Comparison of ENCODE assay signal across 14 cellular contexts in genomic region chr19:43467730-43468129, GRCh38. TPM values are rescaled to one million over a fixed set of nuclear protein-coding genes. Genes with fewer than 3 reads are reported as not detected.
A peak's percentile ranks its signal among the peaks of the same experiment; 100 is the strongest.
DNase-seq lines count a peak whose midpoint lies in the region; ATAC-seq, FAIRE-seq and TF ChIP-seq lines count a peak whose summit lies in the region.
"Had no signal": no experiment of that assay in that cellular context is flagged by ENCODE, and none has a peak within 500 bp of the region (broad histone marks: within the 10 kb centered on the region; RNA-seq: fewer than 3 reads in every experiment).

No MANE protein-coding gene starts in this region.

- no peak overlapping the region for H3K4me2 ChIP-seq in A549

- H3K4me1 ChIP-seq in A549 (peaks cover 15% of the 10 kb centered on the region), SJCRH30 (peaks cover 3% of the 10 kb centered on the region; the same call in 1 of the 2 replicates)

- no peak overlapping the region for H3K4me3 Mint-ChIP-seq in activated CD8-positive, alpha-beta T cell treated with anti-CD3 and anti-CD28 coated beads, Interleukin-2, amount 10 ng/mL, durations not matched to agents 7 days and 5 days
- H3K4me3 Mint-ChIP-seq: activated naive CD8-positive, alpha-beta T cell treated with anti-CD3 and anti-CD28 coated beads, Interleukin-2, amount 50 U/mL, for 24 hours had no signal

- no peak for FAIRE-seq in A549 (lab: Jason Lieb, UNC)
- no peak for FAIRE-seq in RCC 7860 (lab: Jason Lieb, UNC)
- FAIRE-seq: kidney had no signal

- no peak for TF ChIP-seq RAD21 in A549 (conservative IDR thresholded peaks at IDR 0.05 in 1 of 2, IDR thresholded peaks at IDR 0.05 in 1 of 2)

- CTCF ChIA-PET in A549 (lab: Yijun Ruan, JAX): interaction anchor here (0.8 to 14.0 kb wide), 4 partner anchors 11 to 52 kb away, joined by 3 to 176 read pairs (median 4); no protein-coding TSS in a partner anchor
- CTCF ChIA-PET in activated CD8-positive, alpha-beta T cell treated with anti-CD3 and anti-CD28 coated beads, Interleukin-2, amount 10 ng/mL, durations not matched to agents 7 days and 5 days (lab: Charles Lee): interaction anchor here (1.0 to 2.6 kb wide), 4 partner anchors 20 to 52 kb away, joined by 3 to 12 read pairs (median 4); no protein-coding TSS in a partner anchor

- DNase-seq in A549 (ENCODE audit: low read depth in 1 of 2, low spot score in 1 of 2) (no peak), HCEC 1CT (peak; percentile 67), fibroblast of pulmonary artery (ENCODE audit: low read depth) (peak; percentile 66), RCC 7860 (ENCODE audit: low spot score) (no peak), SJCRH30 (no peak), ureter (ENCODE audit: low spot score) (no peak), DMS53 (lab: John Stamatoyannopoulos, UW) (no peak)
- no peak for DNase-seq in activated CD8-positive, alpha-beta T cell treated with anti-CD3 and anti-CD28 coated beads, Interleukin-2, amount 10 ng/mL, durations not matched to agents 7 days and 5 days
- DNase-seq: activated CD4-positive, alpha-beta T cell treated with anti-CD3 and anti-CD28 coated beads for 48 hours; activated naive CD8-positive, alpha-beta T cell treated with anti-CD3 and anti-CD28 coated beads, Interleukin-2, amount 50 U/mL, for 24 hours; kidney; occipital lobe; stimulated activated naive CD8-positive, alpha-beta T cell treated with anti-CD3 and anti-CD28 coated beads, Interleukin-15, amount 100 ng/mL, for 72 hours had no signal

- no peak for ATAC-seq in A549
- ATAC-seq in activated CD8-positive, alpha-beta T cell treated with anti-CD3 and anti-CD28 coated beads, Interleukin-2, amount 10 ng/mL, durations not matched to agents 7 days and 5 days: no peak
- ATAC-seq: activated naive CD8-positive, alpha-beta T cell treated with anti-CD3 and anti-CD28 coated beads, Interleukin-2, amount 50 U/mL, for 24 hours; Right ventricle myocardium inferior; stimulated activated naive CD8-positive, alpha-beta T cell treated with anti-CD3 and anti-CD28 coated beads, Interleukin-15, amount 100 ng/mL, for 72 hours had no signal

- no peak overlapping the region for H3K4me3 ChIP-seq in A549
- no peak overlapping the region for H3K4me3 ChIP-seq in fibroblast of pulmonary artery (replicated peaks; ENCODE audit: low read depth, low read length)
- H3K4me3 ChIP-seq in SJCRH30: no peak overlapping the region

- peak overlapping the region; percentile 2 for H3K27ac Mint-ChIP-seq in activated CD8-positive, alpha-beta T cell treated with anti-CD3 and anti-CD28 coated beads, Interleukin-2, amount 10 ng/mL, durations not matched to agents 7 days and 5 days

- H3K36me3 ChIP-seq in SJCRH30: no peaks in the 10 kb centered on the region

- peaks cover 54% of the 10 kb centered on the region for H3K4me1 Mint-ChIP-seq in activated CD8-positive, alpha-beta T cell treated with anti-CD3 and anti-CD28 coated beads, Interleukin-2, amount 10 ng/mL, durations not matched to agents 7 days and 5 days (ENCODE audit: low read depth)

- no peaks in the 10 kb centered on the region for H3K36me3 Mint-ChIP-seq in activated CD8-positive, alpha-beta T cell treated with anti-CD3 and anti-CD28 coated beads, Interleukin-2, amount 10 ng/mL, durations not matched to agents 7 days and 5 days (ENCODE audit: low read depth)

- POLR2A ChIA-PET in A549 (lab: Yijun Ruan, JAX): no interaction called here
- POLR2A ChIA-PET in activated CD8-positive, alpha-beta T cell treated with anti-CD3 and anti-CD28 coated beads, Interleukin-2, amount 10 ng/mL, durations not matched to agents 7 days and 5 days (lab: Charles Lee): interaction anchor here (0.8 kb wide), 1 partner anchor 66 kb away, joined by 3 read pairs; the partner anchor contains the start of gene ZNF575

- TF ChIP-seq POLR2A in A549 (IDR thresholded peaks at IDR 0.05; ENCODE audit: low read length): no peak

- H3K27ac ChIP-seq in A549 (peak overlapping the region in 1 of 2 experiments; percentile 41; a peak in 3 of 6 replicates), SJCRH30 (no peak overlapping the region)

- no peaks in the 10 kb centered on the region for H3K27me3 ChIP-seq in SJCRH30

- TF ChIP-seq CTCF in A549 (IDR thresholded peaks at IDR 0.05) (no peak), fibroblast of pulmonary artery (IDR thresholded peaks at IDR 0.05; ENCODE audit: low read length, missing control alignments) (no peak)

- H3K27me3 Mint-ChIP-seq in activated CD8-positive, alpha-beta T cell treated with anti-CD3 and anti-CD28 coated beads, Interleukin-2, amount 10 ng/mL, durations not matched to agents 7 days and 5 days (ENCODE audit: low read depth): no peaks in the 10 kb centered on the region
- H3K27me3 Mint-ChIP-seq: activated naive CD8-positive, alpha-beta T cell treated with anti-CD3 and anti-CD28 coated beads, Interleukin-2, amount 50 U/mL, for 24 hours; stimulated activated naive CD8-positive, alpha-beta T cell treated with anti-CD3 and anti-CD28 coated beads, Interleukin-15, amount 100 ng/mL, for 72 hours had no signal

- WGBS in A549 (ENCODE audit: missing lambda C conversion rate): 77% methylated on average over 4 of the region's 4 CpGs

- H3K9me3 ChIP-seq in A549 (no peaks in the 10 kb centered on the region), SJCRH30 (replicated peaks) (no peaks in the 10 kb centered on the region)

- no peak for TF ChIP-seq EP300 in A549 (IDR thresholded peaks at IDR 0.05)

- H3K9me3 Mint-ChIP-seq in activated CD8-positive, alpha-beta T cell treated with anti-CD3 and anti-CD28 coated beads, Interleukin-2, amount 10 ng/mL, durations not matched to agents 7 days and 5 days (ENCODE audit: insufficient read depth): no peaks in the 10 kb centered on the region
- H3K9me3 Mint-ChIP-seq: activated naive CD8-positive, alpha-beta T cell treated with anti-CD3 and anti-CD28 coated beads, Interleukin-2, amount 50 U/mL, for 24 hours; stimulated activated naive CD8-positive, alpha-beta T cell treated with anti-CD3 and anti-CD28 coated beads, Interleukin-15, amount 100 ng/mL, for 72 hours had no signal

TF ChIP-seq in A549, 52 proteins besides CTCF, POLR2A, EP300 and RAD21:
- TF ChIP-seq NPAS2 (CRISPR knock-in tag; IDR thresholded peaks at IDR 0.05; ENCODE audit: borderline replicate concordance) (no peak), CEBPB (IDR thresholded peaks at IDR 0.05) (peak; percentile 52 to 68; a peak in 3 of 4 replicates), USF2 (IDR thresholded peaks at IDR 0.05) (no peak)
TF ChIP-seq in A549: peak in this region for 1.

RNA-seq across cellular contexts. Expression of gene LYPD3, which starts 2.3 kb away (rescaled TPM):
- polyA plus RNA-seq in A549 (2011; rRNA removed): 0.43 and 0.78 TPM in 2 replicates
- polyA plus RNA-seq in A549 (2012; cell fraction: cytosol; rRNA removed): 0.89 and 1.3 TPM in 2 replicates
- polyA plus RNA-seq in A549 (2012; cell fraction: nucleus; rRNA removed): 1.2 and 1.7 TPM in 2 replicates
- polyA plus RNA-seq in A549 (2017; fragmentation: RNase III; extraction: RNeasy Plus Mini Kit Qiagen cat#74134 plus additional on column Dnase treatment): 0.27 to 0.69 TPM (median 0.33 TPM) in 3 replicates
- polyA minus RNA-seq in A549 (2011; rRNA and poly(A)+ RNA removed): 0.25 and 0.39 TPM in 2 replicates
- 1 to 10 TPM in 1 of 2 experiments, under 1 TPM in 1; 0.68 to 1.1 TPM for total RNA-seq in activated CD8-positive, alpha-beta T cell treated with anti-CD3 and anti-CD28 coated beads, Interleukin-2, amount 10 ng/mL, durations not matched to agents 7 days and 5 days
- not detected in 2 replicates for total RNA-seq in SJCRH30 (2014; rRNA removed; shearing (Covaris generic))
- 15.0 TPM for total RNA-seq in ureter
- total RNA-seq: occipital lobe had no signal

RNA-seq across cellular contexts. Expression of gene PHLDB3, which starts 36.8 kb away (rescaled TPM):
- polyA plus RNA-seq in A549 (2011; rRNA removed) (4.4 and 5.5 TPM in 2 replicates), A549 (2017; fragmentation: RNase III; extraction: RNeasy Plus Mini Kit Qiagen cat#74134 plus additional on column Dnase treatment) (10.1 to 12.0 TPM (median 12.0 TPM) in 3 replicates)
- polyA plus RNA-seq in A549 (2012; cell fraction: cytosol; rRNA removed): 9.8 and 10.9 TPM in 2 replicates
- polyA plus RNA-seq in A549 (2012; cell fraction: nucleus; rRNA removed): 16.5 and 16.6 TPM in 2 replicates
- 2.3 and 3.5 TPM in 2 replicates for polyA minus RNA-seq in A549 (2011; rRNA and poly(A)+ RNA removed)
- total RNA-seq in activated CD8-positive, alpha-beta T cell treated with anti-CD3 and anti-CD28 coated beads, Interleukin-2, amount 10 ng/mL, durations not matched to agents 7 days and 5 days: 10 to 100 TPM; 14.9 to 15.5 TPM
- total RNA-seq in SJCRH30 (2014; rRNA removed; shearing (Covaris generic)): 4.4 and 5.2 TPM in 2 replicates
- 39.5 TPM for total RNA-seq in ureter

RNA-seq across cellular contexts. Expression of gene TEX101, which starts 53.0 kb away (rescaled TPM):
- polyA plus RNA-seq in A549 (2011; rRNA removed) (not detected in 2 replicates), A549 (2017; fragmentation: RNase III; extraction: RNeasy Plus Mini Kit Qiagen cat#74134 plus additional on column Dnase treatment) (not detected in 3 replicates)
- polyA plus RNA-seq in A549 (2012; cell fraction: cytosol; rRNA removed): not detected in 2 replicates
- polyA plus RNA-seq in A549 (2012; cell fraction: nucleus; rRNA removed): not detected in 2 replicates
- polyA minus RNA-seq in A549 (2011; rRNA and poly(A)+ RNA removed): not detected in 2 replicates
- not detected for total RNA-seq in activated CD8-positive, alpha-beta T cell treated with anti-CD3 and anti-CD28 coated beads, Interleukin-2, amount 10 ng/mL, durations not matched to agents 7 days and 5 days
- total RNA-seq in SJCRH30 (2014; rRNA removed; shearing (Covaris generic)): not detected in 2 replicates
- not detected for total RNA-seq in ureter
- total RNA-seq: kidney, occipital lobe, Right ventricle myocardium inferior had no signal

RNA-seq across cellular contexts. Expression of gene ETHE1, which starts 59.3 kb away (rescaled TPM):
- polyA plus RNA-seq in A549 (2011; rRNA removed): 58.9 and 75.6 TPM in 2 replicates
- polyA plus RNA-seq in A549 (2012; cell fraction: cytosol; rRNA removed): 74.2 and 87.8 TPM in 2 replicates
- polyA plus RNA-seq in A549 (2012; cell fraction: nucleus; rRNA removed): 69.3 and 108 TPM in 2 replicates
- polyA plus RNA-seq in A549 (2017; fragmentation: RNase III; extraction: RNeasy Plus Mini Kit Qiagen cat#74134 plus additional on column Dnase treatment): 31.2 to 38.6 TPM (median 37.3 TPM) in 3 replicates
- 49.9 and 56.3 TPM in 2 replicates for polyA minus RNA-seq in A549 (2011; rRNA and poly(A)+ RNA removed)
- total RNA-seq in activated CD8-positive, alpha-beta T cell treated with anti-CD3 and anti-CD28 coated beads, Interleukin-2, amount 10 ng/mL, durations not matched to agents 7 days and 5 days: 10 to 100 TPM; 67.9 to 69.1 TPM
- 11.5 and 12.2 TPM in 2 replicates for total RNA-seq in SJCRH30 (2014; rRNA removed; shearing (Covaris generic))
- 37.4 TPM for total RNA-seq in ureter

Comparison
In these comparisons a context has a peak if more than half of its experiments do, and no peak if none do; other contexts are left out.
1. DNase-seq: peak in HCEC 1CT (single experiment) and fibroblast of pulmonary artery (single experiment); none in A549 (0 of 2), activated CD8-positive, alpha-beta T cell treated with anti-CD3 and anti-CD28 coated beads, Interleukin-2, amount 10 ng/mL, durations not matched to agents 7 days and 5 days (single experiment), RCC 7860 (single experiment), SJCRH30 (0 of 2), ureter (single experiment) and DMS53 (single experiment).